Comparison of ENCODE assay signal across 15 cellular contexts in genomic region chr7:2244404-2244803, GRCh38. TPM values are rescaled to one million over a fixed set of nuclear protein-coding genes. Genes with fewer than 3 reads are reported as not detected.
DNase-seq lines count a peak whose midpoint lies in the region; ATAC-seq and TF ChIP-seq lines count a peak whose summit lies in the region.
"Had no signal": no experiment of that assay in that cellular context is flagged by ENCODE, and none has a peak within 500 bp of the region (broad histone marks: within the 10 kb centered on the region; RNA-seq: fewer than 3 reads in every experiment).

No MANE protein-coding gene starts in this region.

- H3K27ac Mint-ChIP-seq in natural killer cell (no peak overlapping the region), nephron (no peak overlapping the region)
- no peak overlapping the region for H3K27ac Mint-ChIP-seq in natural killer cell treated with Interleukin-12 subunit alpha and Interleukin-12 subunit beta and Interleukin-15 and Interleukin-18, amount 100 ng/mL, for 72 hours
- H3K27ac Mint-ChIP-seq: CD4-positive, alpha-beta T cell had no signal

- H4K20me1 ChIP-seq in Loucy (ENCODE audit: insufficient read depth, low read length, poor library complexity, severe bottlenecking): peaks cover 17% of the 10 kb centered on the region

- peak overlapping the region; percentile 92 for H3K9ac ChIP-seq in Loucy (ENCODE audit: low read depth, low read length, poor library complexity, severe bottlenecking)

- H3K9me3 ChIP-seq in Loucy (ENCODE audit: insufficient read depth, low read depth, low read length): no peaks in the 10 kb centered on the region
- H3K9me3 ChIP-seq: HAP-1 had no signal

- H3K4me1 Mint-ChIP-seq in natural killer cell (peaks cover 20 to 43% of the 10 kb centered on the region in 2 donors), nephron (peaks cover 20% of the 10 kb centered on the region)
- H3K4me1 Mint-ChIP-seq in natural killer cell treated with Interleukin-12 subunit alpha and Interleukin-12 subunit beta and Interleukin-15 and Interleukin-18, amount 100 ng/mL, for 72 hours (ENCODE audit: low read depth in 2 of 2): peaks cover 22 to 28% of the 10 kb centered on the region in 2 donors

- H3K27me3 Mint-ChIP-seq in natural killer cell (ENCODE audit: low read depth in 2 of 2): no peaks in the 10 kb centered on the region
- H3K27me3 Mint-ChIP-seq in natural killer cell treated with Interleukin-12 subunit alpha and Interleukin-12 subunit beta and Interleukin-15 and Interleukin-18, amount 100 ng/mL, for 72 hours: no peaks in the 10 kb centered on the region
- no peaks in the 10 kb centered on the region for H3K27me3 Mint-ChIP-seq in nephron (ENCODE audit: low read depth)
- H3K27me3 Mint-ChIP-seq: CD4-positive, alpha-beta T cell; IgD-negative memory B cell had no signal

- ATAC-seq in natural killer cell: no peak
- ATAC-seq in natural killer cell treated with Interleukin-12 subunit alpha and Interleukin-12 subunit beta and Interleukin-15 and Interleukin-18, amount 100 ng/mL, for 72 hours: no peak

- H3K36me3 Mint-ChIP-seq in natural killer cell: no peaks in the 10 kb centered on the region
- H3K36me3 Mint-ChIP-seq in natural killer cell treated with Interleukin-12 subunit alpha and Interleukin-12 subunit beta and Interleukin-15 and Interleukin-18, amount 100 ng/mL, for 72 hours: no peaks in the 10 kb centered on the region
- H3K36me3 Mint-ChIP-seq in nephron (ENCODE audit: low read depth): peaks cover 3% of the 10 kb centered on the region
- H3K36me3 Mint-ChIP-seq: IgD-negative memory B cell had no signal

- H3K4me1 ChIP-seq in Loucy (ENCODE audit: insufficient read depth, low read length, poor library complexity, severe bottlenecking): peaks cover 79% of the 10 kb centered on the region

- H3K9me2 ChIP-seq in Loucy (replicated peaks; ENCODE audit: low read depth, low read length): no peaks in the 10 kb centered on the region

- intact Hi-C loops in natural killer cell (cut with micrococcal nuclease): loop anchor here (10.0 kb wide), 2 partner anchors 220 to 670 kb away; partner anchors contain the start of gene PSMG3

- H3K9me3 Mint-ChIP-seq in natural killer cell: no peaks in the 10 kb centered on the region
- no peaks in the 10 kb centered on the region for H3K9me3 Mint-ChIP-seq in natural killer cell treated with Interleukin-12 subunit alpha and Interleukin-12 subunit beta and Interleukin-15 and Interleukin-18, amount 100 ng/mL, for 72 hours
- H3K9me3 Mint-ChIP-seq in nephron: no peaks in the 10 kb centered on the region
- H3K9me3 Mint-ChIP-seq: CD4-positive, alpha-beta T cell; IgD-negative memory B cell had no signal

- no peaks in the 10 kb centered on the region for H3K27me3 ChIP-seq in Loucy (ENCODE audit: insufficient read depth, low read length, poor library complexity, severe bottlenecking)

- H3K36me3 ChIP-seq in Loucy (ENCODE audit: insufficient read depth, low read length): no peaks in the 10 kb centered on the region

- DNase-seq in natural killer cell (no peak), AG08396 (ENCODE audit: low spot score) (no peak), COLO668 (lab: John Stamatoyannopoulos, UW; ENCODE audit: unreplicated experiment) (no peak), globus pallidus (ENCODE audit: low spot score) (no peak)
- no peak for DNase-seq in natural killer cell treated with Interleukin-12 subunit alpha and Interleukin-12 subunit beta and Interleukin-15 and Interleukin-18, amount 100 ng/mL, for 72 hours (ENCODE audit: low spot score)
- DNase-seq: CD4-positive, alpha-beta T cell; NCI-H1417; NCI-H187 treated with DMSO at 0.1 percent for 48 hours; NCI-H446; NCI-H69; OCI-M1 had no signal

- H3F3A ChIP-seq in Loucy (ENCODE audit: low read depth): 0 out of 2 replicates have a peak, but pooled peaks cover 2% of the 10 kb centered on the region

- peak overlapping the region; percentile 99 for H3K4me2 ChIP-seq in Loucy (ENCODE audit: low read depth, low read length, poor library complexity, severe bottlenecking)

- no peak overlapping the region for H2AFZ ChIP-seq in Loucy (ENCODE audit: low read length)

- peaks cover 86% of the 10 kb centered on the region for H3K79me2 ChIP-seq in Loucy (ENCODE audit: insufficient read depth, low read length)

- peak overlapping the region; percentile 28 for H3K4me3 Mint-ChIP-seq in natural killer cell
- H3K4me3 Mint-ChIP-seq in natural killer cell treated with Interleukin-12 subunit alpha and Interleukin-12 subunit beta and Interleukin-15 and Interleukin-18, amount 100 ng/mL, for 72 hours: no peak overlapping the region
- peak overlapping the region; percentile 29 to 41 (median 34) for H3K4me3 Mint-ChIP-seq in nephron
- H3K4me3 Mint-ChIP-seq: CD4-positive, alpha-beta T cell had no signal

- TF ChIP-seq CTCF in natural killer cell (IDR thresholded peaks at IDR 0.05) (no peak), Loucy (conservative IDR thresholded peaks at IDR 0.05; ENCODE audit: low read length) (no peak), nephron (IDR thresholded peaks at IDR 0.05; ENCODE audit: unreplicated experiment in 3 of 3) (no peak)

- no peak overlapping the region for H3K4me3 ChIP-seq in Loucy (ENCODE audit: low read length, poor library complexity, severe bottlenecking)
- H3K4me3 ChIP-seq: HAP-1 had no signal

RNA-seq across cellular contexts. Expression of gene NUDT1, which starts 2.4 kb away (rescaled TPM):
- 10 to 100 TPM; 17.9 to 19.2 (median 18.2) TPM for total RNA-seq in natural killer cell
- total RNA-seq in natural killer cell treated with Interleukin-12 subunit alpha and Interleukin-12 subunit beta and Interleukin-15 and Interleukin-18, amount 100 ng/mL, for 72 hours: 10 to 100 TPM; 31.7 to 65.2 TPM

RNA-seq across cellular contexts. Expression of gene MRM2, which starts 2.4 kb away (rescaled TPM):
- total RNA-seq in natural killer cell: 10 to 100 TPM in 2 of 3 donors, 1 to 10 TPM in 1; 7.9 to 12.0 (median 10.0) TPM
- total RNA-seq in natural killer cell treated with Interleukin-12 subunit alpha and Interleukin-12 subunit beta and Interleukin-15 and Interleukin-18, amount 100 ng/mL, for 72 hours: 10 to 100 TPM; 30.0 to 34.5 TPM

RNA-seq across cellular contexts. Expression of gene MAD1L1, which starts 11.7 kb away (rescaled TPM):
- total RNA-seq in natural killer cell: 10 to 100 TPM; 53.6 to 81.2 (median 77.4) TPM
- total RNA-seq in natural killer cell treated with Interleukin-12 subunit alpha and Interleukin-12 subunit beta and Interleukin-15 and Interleukin-18, amount 100 ng/mL, for 72 hours: 10 to 100 TPM; 39.5 to 79.4 TPM
